ENCODE assay signal across 8 cellular contexts in the genomic region with DNA sequence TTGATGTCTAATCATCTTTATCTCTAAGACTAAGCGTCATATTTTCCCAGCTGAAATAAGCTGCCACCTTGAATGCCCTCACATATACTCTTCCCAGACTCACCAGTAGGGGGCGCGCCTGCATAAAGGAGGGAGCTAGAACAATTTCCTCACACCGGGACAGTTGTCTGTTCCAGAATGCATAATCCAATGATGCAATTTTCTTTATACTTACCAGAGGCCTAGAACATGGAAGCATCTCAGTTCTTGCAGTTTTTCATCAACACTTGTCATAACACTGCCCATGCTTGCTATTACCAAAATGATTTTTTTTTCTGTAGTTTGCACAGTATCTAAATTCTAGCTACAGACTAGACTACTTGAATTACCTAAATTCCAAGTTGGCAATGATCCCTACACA.
DNase-seq lines count a peak whose midpoint lies in the region; ATAC-seq and TF ChIP-seq lines count a peak whose summit lies in the region.

No MANE protein-coding gene starts in this region.

- TF ChIP-seq CTCF in WI38 (IDR thresholded peaks at IDR 0.05; ENCODE audit: low read depth, low read length) = peak; percentile 63
- peak; percentile 92 for TF ChIP-seq CTCF in cardiac fibroblast (IDR thresholded peaks at IDR 0.05; ENCODE audit: low read depth, low read length)
- TF ChIP-seq CTCF in kidney epithelial cell (IDR thresholded peaks at IDR 0.05; ENCODE audit: insufficient read depth, low read length, poor library complexity, severe bottlenecking) = peak; percentile 84

- no peak overlapping the region for H3K4me3 ChIP-seq in WI38 (ENCODE audit: low read depth, low read length)
- H3K4me3 ChIP-seq in cardiac fibroblast (replicated peaks in 1 of 2; ENCODE audit: low read depth in 2 of 2, low read length in 2 of 2) = no peak overlapping the region
- no peak overlapping the region for H3K4me3 ChIP-seq in kidney epithelial cell (ENCODE audit: low read depth, low read length)

- H3K36me3 ChIP-seq in kidney epithelial cell (ENCODE audit: control insufficient read depth, insufficient read depth, low read length) = no peaks in the 10 kb centered on the region

- DNase-seq in GM04503 (ENCODE audit: low read depth) (peak; percentile 52), NCI-H2107 treated with DMSO at 0.1 percent for 48 hours (lab: John Stamatoyannopoulos, UW; ENCODE audit: unreplicated experiment) (peak; percentile 64), cardiac fibroblast (ENCODE audit: low read depth in 2 of 2) (peak; percentile 90 to 94), kidney epithelial cell (ENCODE audit: low read depth) (peak; percentile 29)
- peak; percentile 77 to 81 for DNase-seq in stimulated activated CD4-positive, alpha-beta T cell treated with anti-CD3 and anti-CD28 coated beads, Interleukin-2, amount 100 ng/mL, for 24 hours

- ATAC-seq in HG02798 (IDR thresholded peaks at IDR 0.05; ENCODE audit: poor library complexity, unreplicated experiment) (peak; percentile 76), HG03025 (IDR thresholded peaks at IDR 0.05; ENCODE audit: low FRiP score, unreplicated experiment) (no peak)

- H3K27me3 ChIP-seq in kidney epithelial cell (ENCODE audit: control insufficient read depth, insufficient read depth, low read length) = no peaks in the 10 kb centered on the region

Comparison
In these comparisons a context has a peak if more than half of its experiments do, and no peak if none do; other contexts are left out.
1. DNase-seq: peak in every context shown above with its lines; median percentile 92 in cardiac fibroblast; 79 in stimulated activated CD4-positive, alpha-beta T cell treated with anti-CD3 and anti-CD28 coated beads, Interleukin-2, amount 100 ng/mL, for 24 hours; 64 in NCI-H2107 treated with DMSO at 0.1 percent for 48 hours; 52 in GM04503; 29 in kidney epithelial cell.